21 cellular contexts compared by ENCODE assay signal in genomic region chr19:5711713-5712161, GRCh38. TPM values are rescaled to one million over a fixed set of nuclear protein-coding genes. Genes with fewer than 3 reads are reported as not detected.
DNase-seq lines count a peak whose midpoint lies in the region; ATAC-seq, FAIRE-seq and TF ChIP-seq lines count a peak whose summit lies in the region.
"Had no signal": no experiment of that assay in that cellular context is flagged by ENCODE, and none has a peak within 500 bp of the region (broad histone marks: within the 10 kb centered on the region; RNA-seq: fewer than 3 reads in every experiment).

No MANE protein-coding gene starts in this region.

- DNase-seq in K562 (ENCODE audit: extremely low read depth in 1 of 4, low spot score in 3 of 4) (peak in 2 of 4 experiments; percentile 14 to 16), osteocyte (ENCODE audit: extremely low spot score, unreplicated experiment) (peak; percentile 83), NCI-H226 (no peak), NCI-H2171 (lab: John Stamatoyannopoulos, UW) (no peak)
- DNase-seq: ACHN, AML-193, GF-D8, GOT3, HFFc6, Karpas-422, MG63, NCI-H1092, NCI-H146, NCI-H2081, NCI-H524 treated with DMSO at 0.1 percent for 48 hours, SW 1271 had no signal

- peak overlapping the region in 1 of 2 experiments; percentile 26; a peak in 1 of 4 replicates for H3K9ac ChIP-seq in K562 (ENCODE audit: insufficient read depth in 1 of 2, low read depth in 2 of 2, low read length in 2 of 2)

- in situ Hi-C loops in K562 (cut with MboI), result no loop called here

- no peak for ATAC-seq in K562
- ATAC-seq: Panc1 had no signal

- TF ChIP-seq EP300 in K562 (IDR thresholded peaks at IDR 0.05; ENCODE audit: low read length), result no peak

- H3K4me3 Mint-ChIP-seq in osteocyte (ENCODE audit: unreplicated experiment), result no peak overlapping the region
- H3K4me3 Mint-ChIP-seq: HFFc6 had no signal

- intact Hi-C loops in K562 (cut with micrococcal nuclease), result no loop called here

- no peak for TF ChIP-seq POLR2A in K562 (conservative IDR thresholded peaks at IDR 0.05)

- peaks cover 0 to 12% of the 10 kb centered on the region in 2 experiments; a peak in 1 of 5 replicates for H3K4me1 ChIP-seq in K562 (replicated peaks in 1 of 2; ENCODE audit: control insufficient read depth in 2 of 2, insufficient read depth in 2 of 2, low read length in 2 of 2)

- CTCF ChIA-PET in K562 (lab: Yijun Ruan, JAX; ENCODE audit: low intra/inter-chr PET ratio), result no interaction called here

- H3K9me1 ChIP-seq in K562 (ENCODE audit: control insufficient read depth, insufficient read depth, low read length), result peaks cover 5% of the 10 kb centered on the region

- no peak overlapping the region for H3K27ac Mint-ChIP-seq in osteocyte (ENCODE audit: unreplicated experiment)
- H3K27ac Mint-ChIP-seq: HFFc6 had no signal

- H2AFZ ChIP-seq in K562 (ENCODE audit: low read depth, low read length), result no peak overlapping the region

- peaks cover 5% of the 10 kb centered on the region for H3K4me1 Mint-ChIP-seq in osteocyte (ENCODE audit: unreplicated experiment)
- H3K4me1 Mint-ChIP-seq: CD14-positive monocyte had no signal

- H3K27me3 ChIP-seq in K562 (ENCODE audit: control insufficient read depth in 2 of 2, insufficient read depth in 2 of 2, low read length in 2 of 2), result no peaks in the 10 kb centered on the region
- H3K27me3 ChIP-seq: MG63 had no signal

- no peak overlapping the region for H3K27ac ChIP-seq in K562 (ENCODE audit: extremely low read depth, low read depth, low read length)

- H3K36me3 ChIP-seq in K562 (ENCODE audit: control insufficient read depth, insufficient read depth, low read length), result peaks cover 88% of the 10 kb centered on the region

- no peaks in the 10 kb centered on the region for H3K27me3 Mint-ChIP-seq in osteocyte (ENCODE audit: unreplicated experiment)

- H3K9me3 ChIP-seq in K562 (replicated peaks; ENCODE audit: control insufficient read depth, insufficient read depth, low read depth, low read length), result no peaks in the 10 kb centered on the region
- H3K9me3 ChIP-seq: MG63 had no signal

- 94% methylated on average over 23 of the region's 25 CpGs for WGBS in K562 (ENCODE audit: insufficient coverage, low coverage, missing lambda C conversion rate)

- no TSS peak for BruUV-seq in K562 (replicated peaks; lab: Mats Ljungman, UMichigan)

- POLR2A ChIA-PET in K562 (lab: Yijun Ruan, JAX), result interaction anchor here (0.9 to 4.7 kb wide), 7 partner anchors 8 to 25 kb away, joined by 4 to 34 read pairs (median 8); partner anchors contain the start of genes CATSPERD and LONP1

- no peak overlapping the region for H3K4me2 ChIP-seq in K562 (ENCODE audit: insufficient read depth, low read length)

- no peak for TF ChIP-seq RAD21 in K562 (CRISPR knock-in tag; conservative IDR thresholded peaks at IDR 0.05 in 1 of 2, IDR thresholded peaks at IDR 0.05 in 1 of 2)

- FAIRE-seq in K562 (lab: Jason Lieb, UNC), result no peak
- FAIRE-seq: GM12892 had no signal

- H3K79me2 ChIP-seq in K562 (ENCODE audit: control insufficient read depth, insufficient read depth, low read length), result peaks cover 35% of the 10 kb centered on the region

- H3K9me3 Mint-ChIP-seq in osteocyte (ENCODE audit: unreplicated experiment), result no peaks in the 10 kb centered on the region
- H3K9me3 Mint-ChIP-seq: CD14-positive monocyte, HFFc6 had no signal

- peaks cover 13% of the 10 kb centered on the region for H3K36me3 Mint-ChIP-seq in osteocyte (ENCODE audit: unreplicated experiment)

- no peak for TF ChIP-seq CTCF in K562 (IDR thresholded peaks at IDR 0.05 in 2 of 3, conservative IDR thresholded peaks at IDR 0.05 in 1 of 3; ENCODE audit: insufficient read depth in 2 of 3, low read depth in 1 of 3, low read length in 3 of 3)
- TF ChIP-seq CTCF in osteocyte (IDR thresholded peaks at IDR 0.05), result no peak

- no peak overlapping the region for H3K4me3 ChIP-seq in K562
- H3K4me3 ChIP-seq: MG63 had no signal

- H4K20me1 ChIP-seq in K562 (replicated peaks; ENCODE audit: control insufficient read depth, insufficient read depth, low read length), result peaks cover 16% of the 10 kb centered on the region; the same call in 1 of the 2 replicates

RNA-seq across cellular contexts. Expression of gene LONP1, which starts 8.2 kb away (rescaled TPM):
- 180 and 424 TPM in 2 replicates for total RNA-seq in K562 (2011; cell fraction: chromatin; rRNA removed; ENCODE audit: low replicate concordance)
- total RNA-seq in K562 (2011; cell fraction: nucleolus; rRNA removed), result 314 and 331 TPM in 2 replicates
- 165 and 217 TPM in 2 replicates for total RNA-seq in K562 (2011; cell fraction: nucleoplasm; rRNA removed)
- 202 and 214 TPM in 2 replicates for total RNA-seq in K562 (2014; rRNA removed)
- 26.9 and 37.3 TPM in 2 replicates for total RNA-seq in K562 (2014; rRNA removed; fragmentation: Illumina TruSeq; extraction: Trizol)
- 89.1 and 89.8 TPM in 2 replicates for total RNA-seq in K562 (2015; rRNA removed; fragmentation: Illumina TruSeq; extraction: Trizol)
- total RNA-seq in K562 (2021), result 207 and 238 TPM in 2 replicates
- polyA plus RNA-seq in K562 (2011; rRNA removed), result 84.5 and 110 TPM in 2 replicates
- polyA plus RNA-seq in K562 (2011; cell fraction: cytosol; rRNA removed), result 121 and 226 TPM in 2 replicates
- 273 and 320 TPM in 2 replicates for polyA plus RNA-seq in K562 (2011; cell fraction: nucleus; rRNA removed)
- polyA plus RNA-seq in K562 (2012), result 122 and 281 TPM in 2 replicates
- 76.5 and 160 TPM in 2 replicates for polyA plus RNA-seq in K562 (2014; fragmentation: Illumina TruSeq; extraction: Trizol)
- polyA plus RNA-seq in K562 (2014; fragmentation: Nextera tagmentation; extraction: Ambion mirVana), result 1 to 10 TPM; 1.1 to 3.7 TPM
- polyA plus RNA-seq in K562 (2014; rRNA removed), result 138 and 161 TPM in 2 replicates
- polyA minus RNA-seq in K562 (2011; rRNA and poly(A)+ RNA removed), result 39.2 and 57.2 TPM in 2 replicates
- 97.1 and 131 TPM in 2 replicates for polyA minus RNA-seq in K562 (2011; cell fraction: cytosol; rRNA and poly(A)+ RNA removed)
- polyA minus RNA-seq in K562 (2011; cell fraction: nucleus; rRNA and poly(A)+ RNA removed), result 67.5 and 106 TPM in 2 replicates
- total RNA-seq in osteocyte, result 90.3 and 93.9 TPM in 2 replicates

RNA-seq across cellular contexts. Expression of gene CATSPERD, which starts 8.7 kb away (rescaled TPM):
- not detected in 2 replicates for total RNA-seq in K562 (2011; cell fraction: chromatin; rRNA removed; ENCODE audit: low replicate concordance)
- not detected in 2 replicates for total RNA-seq in K562 (2011; cell fraction: nucleolus; rRNA removed)
- not detected in 2 replicates for total RNA-seq in K562 (2011; cell fraction: nucleoplasm; rRNA removed)
- total RNA-seq in K562 (2014; rRNA removed) (not detected in 2 replicates), K562 (2014; rRNA removed; fragmentation: Illumina TruSeq; extraction: Trizol) (not detected in 2 replicates), K562 (2015; rRNA removed; fragmentation: Illumina TruSeq; extraction: Trizol) (not detected in 2 replicates), K562 (2021) (not detected in 2 replicates), osteocyte (not detected in 2 replicates)
- polyA plus RNA-seq in K562 (2011; rRNA removed) (not detected in 2 replicates), K562 (2014; fragmentation: Illumina TruSeq; extraction: Trizol) (not detected in 2 replicates), K562 (2014; fragmentation: Nextera tagmentation; extraction: Ambion mirVana) (not detected), K562 (2014; rRNA removed) (not detected in 2 replicates)
- not detected in 2 replicates for polyA plus RNA-seq in K562 (2011; cell fraction: cytosol; rRNA removed)
- polyA plus RNA-seq in K562 (2011; cell fraction: nucleus; rRNA removed), result not detected in 2 replicates
- polyA plus RNA-seq in K562 (2012), result 0.04 TPM in 1 of 2 replicates, not detected in the other
- polyA minus RNA-seq in K562 (2011; rRNA and poly(A)+ RNA removed), result not detected in 2 replicates
- not detected in 2 replicates for polyA minus RNA-seq in K562 (2011; cell fraction: cytosol; rRNA and poly(A)+ RNA removed)
- polyA minus RNA-seq in K562 (2011; cell fraction: nucleus; rRNA and poly(A)+ RNA removed), result not detected in 2 replicates
- total RNA-seq: Daoy, HFFc6, SK-MEL-5 had no signal
- polyA plus RNA-seq: CD14-positive monocyte had no signal

RNA-seq across cellular contexts. Expression of gene RPL36, which starts 21.6 kb away (rescaled TPM):
- total RNA-seq in K562 (2011; cell fraction: chromatin; rRNA removed; ENCODE audit: low replicate concordance), result 84.7 and 180 TPM in 2 replicates
- total RNA-seq in K562 (2011; cell fraction: nucleolus; rRNA removed), result 420 and 494 TPM in 2 replicates
- total RNA-seq in K562 (2011; cell fraction: nucleoplasm; rRNA removed), result 317 and 516 TPM in 2 replicates
- total RNA-seq in K562 (2014; rRNA removed), result 2,132 and 2,298 TPM in 2 replicates
- total RNA-seq in K562 (2014; rRNA removed; fragmentation: Illumina TruSeq; extraction: Trizol), result 392 and 590 TPM in 2 replicates
- 1,406 and 1,507 TPM in 2 replicates for total RNA-seq in K562 (2015; rRNA removed; fragmentation: Illumina TruSeq; extraction: Trizol)
- total RNA-seq in K562 (2021), result 1,327 and 1,377 TPM in 2 replicates
- 695 and 1,029 TPM in 2 replicates for polyA plus RNA-seq in K562 (2011; rRNA removed)
- polyA plus RNA-seq in K562 (2011; cell fraction: cytosol; rRNA removed), result 629 and 993 TPM in 2 replicates
- polyA plus RNA-seq in K562 (2011; cell fraction: nucleus; rRNA removed), result 639 and 683 TPM in 2 replicates
- polyA plus RNA-seq in K562 (2012), result 2,027 and 2,339 TPM in 2 replicates
- polyA plus RNA-seq in K562 (2014; fragmentation: Illumina TruSeq; extraction: Trizol), result 350 and 728 TPM in 2 replicates
- 1,000 to 10,000 TPM; 3,132 to 3,412 TPM for polyA plus RNA-seq in K562 (2014; fragmentation: Nextera tagmentation; extraction: Ambion mirVana)
- polyA plus RNA-seq in K562 (2014; rRNA removed), result 1,530 and 1,653 TPM in 2 replicates
- 132 and 161 TPM in 2 replicates for polyA minus RNA-seq in K562 (2011; rRNA and poly(A)+ RNA removed)
- polyA minus RNA-seq in K562 (2011; cell fraction: cytosol; rRNA and poly(A)+ RNA removed), result 779 and 953 TPM in 2 replicates
- 134 and 203 TPM in 2 replicates for polyA minus RNA-seq in K562 (2011; cell fraction: nucleus; rRNA and poly(A)+ RNA removed)
- total RNA-seq in osteocyte, result 716 and 728 TPM in 2 replicates

RNA-seq across cellular contexts. Expression of gene HSD11B1L, which starts 30.9 kb away (rescaled TPM):
- 1.9 and 5.4 TPM in 2 replicates for total RNA-seq in K562 (2011; cell fraction: chromatin; rRNA removed; ENCODE audit: low replicate concordance)
- 5.4 and 5.5 TPM in 2 replicates for total RNA-seq in K562 (2011; cell fraction: nucleolus; rRNA removed)
- 4.8 TPM in 2 replicates for total RNA-seq in K562 (2011; cell fraction: nucleoplasm; rRNA removed)
- total RNA-seq in K562 (2014; rRNA removed) (4.9 and 7.7 TPM in 2 replicates), K562 (2014; rRNA removed; fragmentation: Illumina TruSeq; extraction: Trizol) (1.2 and 1.4 TPM in 2 replicates), K562 (2015; rRNA removed; fragmentation: Illumina TruSeq; extraction: Trizol) (2.0 and 2.3 TPM in 2 replicates), K562 (2021) (3.6 and 4.3 TPM in 2 replicates), osteocyte (9.7 and 10.7 TPM in 2 replicates)
- polyA plus RNA-seq in K562 (2011; rRNA removed) (2.3 and 3.1 TPM in 2 replicates), K562 (2014; fragmentation: Illumina TruSeq; extraction: Trizol) (1.7 and 2.2 TPM in 2 replicates), K562 (2014; fragmentation: Nextera tagmentation; extraction: Ambion mirVana) (under 1 TPM; 0.31 to 0.36 TPM), K562 (2014; rRNA removed) (4.7 and 6.3 TPM in 2 replicates)
- 4.4 and 11.4 TPM in 2 replicates for polyA plus RNA-seq in K562 (2011; cell fraction: cytosol; rRNA removed)
- 7.8 and 11.4 TPM in 2 replicates for polyA plus RNA-seq in K562 (2011; cell fraction: nucleus; rRNA removed)
- 3.4 and 7.3 TPM in 2 replicates for polyA plus RNA-seq in K562 (2012)
- polyA minus RNA-seq in K562 (2011; rRNA and poly(A)+ RNA removed), result 0.39 and 0.63 TPM in 2 replicates
- 2.2 and 2.4 TPM in 2 replicates for polyA minus RNA-seq in K562 (2011; cell fraction: cytosol; rRNA and poly(A)+ RNA removed)
- polyA minus RNA-seq in K562 (2011; cell fraction: nucleus; rRNA and poly(A)+ RNA removed), result 0.56 and 0.94 TPM in 2 replicates

RNA-seq across cellular contexts. Expression of gene MICOS13, which starts 31.4 kb away (rescaled TPM):
- 10.1 and 39.6 TPM in 2 replicates for total RNA-seq in K562 (2011; cell fraction: chromatin; rRNA removed; ENCODE audit: low replicate concordance)
- total RNA-seq in K562 (2011; cell fraction: nucleolus; rRNA removed), result 71.5 and 77.0 TPM in 2 replicates
- total RNA-seq in K562 (2011; cell fraction: nucleoplasm; rRNA removed), result 30.0 and 32.6 TPM in 2 replicates
- total RNA-seq in K562 (2014; rRNA removed) (220 and 383 TPM in 2 replicates), K562 (2014; rRNA removed; fragmentation: Illumina TruSeq; extraction: Trizol) (19.1 and 24.6 TPM in 2 replicates), K562 (2015; rRNA removed; fragmentation: Illumina TruSeq; extraction: Trizol) (94.0 and 105 TPM in 2 replicates), K562 (2021) (95.4 and 113 TPM in 2 replicates), osteocyte (59.1 and 60.7 TPM in 2 replicates)
- polyA plus RNA-seq in K562 (2011; rRNA removed) (32.1 and 42.6 TPM in 2 replicates), K562 (2014; fragmentation: Illumina TruSeq; extraction: Trizol) (41.2 and 69.4 TPM in 2 replicates), K562 (2014; fragmentation: Nextera tagmentation; extraction: Ambion mirVana) (10 to 100 TPM; 15.5 to 49.4 TPM), K562 (2014; rRNA removed) (124 and 202 TPM in 2 replicates)
- polyA plus RNA-seq in K562 (2011; cell fraction: cytosol; rRNA removed), result 60.9 and 173 TPM in 2 replicates
- polyA plus RNA-seq in K562 (2011; cell fraction: nucleus; rRNA removed), result 33.8 and 49.4 TPM in 2 replicates
- 68.5 and 125 TPM in 2 replicates for polyA plus RNA-seq in K562 (2012)
- 3.6 and 6.3 TPM in 2 replicates for polyA minus RNA-seq in K562 (2011; rRNA and poly(A)+ RNA removed)
- polyA minus RNA-seq in K562 (2011; cell fraction: cytosol; rRNA and poly(A)+ RNA removed), result 17.7 and 22.1 TPM in 2 replicates
- 17.0 and 19.5 TPM in 2 replicates for polyA minus RNA-seq in K562 (2011; cell fraction: nucleus; rRNA and poly(A)+ RNA removed)
